In genomic region chr2:150466770-150467640, GRCh38 we compare ENCODE assay signal across 12 cellular contexts. TPM values are rescaled to one million over a fixed set of nuclear protein-coding genes. Genes with fewer than 3 reads are reported as not detected.
A peak's percentile ranks its signal among the peaks of the same experiment; 100 is the strongest.
DNase-seq lines count a peak whose midpoint lies in the region; ATAC-seq and TF ChIP-seq lines count a peak whose summit lies in the region.
"Had no signal": no experiment of that assay in that cellular context is flagged by ENCODE, and none has a peak within 500 bp of the region (broad histone marks: within the 10 kb centered on the region; RNA-seq: fewer than 3 reads in every experiment).

No MANE protein-coding gene starts in this region.

- intact Hi-C loops in breast epithelium (cut with DNase I; ENCODE audit: low total_unique reads), result no loop called here
- intact Hi-C loops in right cardiac atrium (cut with DNase I), result no loop called here
- intact Hi-C loops in spleen (cut with DNase I; ENCODE audit: low total_unique reads), result no loop called here

- H3K4me3 ChIP-seq in GM23248, result peak overlapping the region; percentile 32
- H3K4me3 ChIP-seq in breast epithelium, result no peak overlapping the region
- no peak overlapping the region for H3K4me3 ChIP-seq in right cardiac atrium (ENCODE audit: low read length)
- no peak overlapping the region for H3K4me3 ChIP-seq in spleen

- H3K4me1 ChIP-seq in GM23248 (ENCODE audit: insufficient read depth) (peaks cover 71% of the 10 kb centered on the region), breast epithelium (no peaks in the 10 kb centered on the region), right cardiac atrium (ENCODE audit: control insufficient read depth, insufficient read depth, low read length) (peaks cover 2% of the 10 kb centered on the region), spleen (peaks cover 0 to 19% (median 0%) of the 10 kb centered on the region in 6 donors)

- H3K27ac ChIP-seq in GM23248, result peak overlapping the region; percentile 95
- peak overlapping the region; percentile 29 to 75 for H3K27ac ChIP-seq in breast epithelium
- H3K27ac ChIP-seq in right cardiac atrium (ENCODE audit: low read length), result no peak overlapping the region
- peak overlapping the region in 7 of 8 donors; percentile 23 to 69 (median 43) for H3K27ac ChIP-seq in spleen

- TF ChIP-seq POLR2A in breast epithelium (IDR thresholded peaks at IDR 0.05) (no peak), spleen (IDR thresholded peaks at IDR 0.05) (no peak)

- H3K4me2 ChIP-seq in GM23248 (ENCODE audit: unreplicated experiment), result peak overlapping the region; percentile 68

- no peak overlapping the region for H2AFZ ChIP-seq in GM23248

- WGBS in GM23248 (ENCODE audit: low coverage in 1 of 2, low lambda C conversion rate in 2 of 2, missing lambda C conversion rate in 2 of 2), 2 experiments, result 2% methylated on average over 5 of the region's 5 CpGs
- 44% methylated on average over 5 of the region's 5 CpGs for WGBS in right cardiac atrium
- 49 to 59% (median 54%) methylated on average over 5 of the region's 5 CpGs for WGBS in spleen, 5 donors

- in situ Hi-C loops in GM23248 (cut with MboI), result loop anchor here (10.0 kb wide), 1 partner anchor 672 kb away; no protein-coding TSS in a partner anchor

- peaks cover 41% of the 10 kb centered on the region for H3K79me2 ChIP-seq in GM23248 (ENCODE audit: insufficient read depth)

- H3F3A ChIP-seq in GM23248 (ENCODE audit: insufficient read depth), result peaks cover 79% of the 10 kb centered on the region

- no peaks in the 10 kb centered on the region; the same call in 1 of the 2 replicates for H4K20me1 ChIP-seq in GM23248 (ENCODE audit: insufficient read depth)

- H3K36me3 ChIP-seq in GM23248 (ENCODE audit: low read depth) (peaks cover 44% of the 10 kb centered on the region), breast epithelium (peaks cover 2% of the 10 kb centered on the region), spleen (peaks cover 0 to 26% (median 0%) of the 10 kb centered on the region in 6 donors)

- DNase-seq in GM23248, result peak; percentile 82
- no peak for DNase-seq in breast epithelium (ENCODE audit: low spot score in 2 of 2)
- no peak for DNase-seq in right cardiac atrium
- DNase-seq in spleen, result no peak
- DNase-seq in NCI-H524 (lab: John Stamatoyannopoulos, UW), result no peak
- DNase-seq in stimulated activated CD4-positive, alpha-beta T cell treated with anti-CD3 and anti-CD28 coated beads, Interleukin-1b, Interleukin-23, amount 100 ng/mL, for 48 hours, result no peak
- no peak for DNase-seq in NCI-H128 (lab: John Stamatoyannopoulos, UW; ENCODE audit: unreplicated experiment)
- DNase-seq: activated CD4-positive, alpha-beta T cell treated with anti-CD3 and anti-CD28 coated beads, Interleukin-2, amount 50 U/mL, for 4 hours; activated naive CD8-positive, alpha-beta T cell treated with anti-CD3 and anti-CD28 coated beads, Interleukin-2, amount 10 ng/mL, durations not matched to agents 7 days and 5 days; CD8-positive, alpha-beta T cell; stimulated activated CD4-positive, alpha-beta T cell treated with anti-CD3 and anti-CD28 coated beads, Interleukin-2, amount 100 ng/mL, for 24 hours had no signal

- H3K9me3 ChIP-seq in GM23248 (ENCODE audit: low read depth) (no peaks in the 10 kb centered on the region), breast epithelium (no peaks in the 10 kb centered on the region), right cardiac atrium (ENCODE audit: control insufficient read depth, low read length) (no peaks in the 10 kb centered on the region), spleen (no peaks in the 10 kb centered on the region)

- no peaks in the 10 kb centered on the region for H3K9me2 ChIP-seq in GM23248 (ENCODE audit: insufficient read depth)

- ATAC-seq in right cardiac atrium, result peak; percentile 62 to 69
- ATAC-seq in GM18498 (IDR thresholded peaks at IDR 0.05; ENCODE audit: unreplicated experiment), result no peak
- ATAC-seq: CD8-positive, alpha-beta T cell had no signal

- H3K9ac ChIP-seq in GM23248, result peak overlapping the region; percentile 69

- H3K27me3 ChIP-seq in GM23248 (replicated peaks; ENCODE audit: insufficient read depth), result no peaks in the 10 kb centered on the region
- no peaks in the 10 kb centered on the region for H3K27me3 ChIP-seq in breast epithelium
- H3K27me3 ChIP-seq in right cardiac atrium (ENCODE audit: control insufficient read depth, insufficient read depth), result no peaks in the 10 kb centered on the region
- H3K27me3 ChIP-seq in spleen (replicated peaks in 1 of 7), result no peaks in the 10 kb centered on the region

- TF ChIP-seq CTCF in breast epithelium (IDR thresholded peaks at IDR 0.05), result no peak
- TF ChIP-seq CTCF in spleen (IDR thresholded peaks at IDR 0.05 in 8 of 11, conservative IDR thresholded peaks at IDR 0.05 in 3 of 11), result no peak

RNA-seq across cellular contexts. Expression of gene RND3, which starts 20.5 kb away (rescaled TPM):
- total RNA-seq in GM23248 (2014; rRNA removed; shearing (Covaris generic)), result 244 and 271 TPM in 2 replicates
- polyA plus RNA-seq in GM23248 (2016; fragmentation: Nextera tagmentation; extraction: Ambion mirVana) (198 and 199 TPM in 2 replicates), right cardiac atrium (16.4 TPM), spleen (10 to 100 TPM; 10.3 to 17.1 (median 10.6) TPM)
- total RNA-seq in breast epithelium (100 to 1,000 TPM in 1 of 3 donors, 10 to 100 TPM in 2; 89.1 to 105 (median 98.0) TPM), right cardiac atrium (10 to 100 TPM in 3 of 4 donors, 1 to 10 TPM in 1; 9.1 to 32.7 (median 16.1) TPM), spleen (10 to 100 TPM; 54.1 to 97.0 (median 62.2) TPM)
- total RNA-seq: activated naive CD8-positive, alpha-beta T cell treated with anti-CD3 and anti-CD28 coated beads, Interleukin-2, amount 10 ng/mL, durations not matched to agents 7 days and 5 days; CD8-positive, alpha-beta T cell had no signal
